Comparison of ENCODE assay signal across 1 cellular context in the genomic region with DNA sequence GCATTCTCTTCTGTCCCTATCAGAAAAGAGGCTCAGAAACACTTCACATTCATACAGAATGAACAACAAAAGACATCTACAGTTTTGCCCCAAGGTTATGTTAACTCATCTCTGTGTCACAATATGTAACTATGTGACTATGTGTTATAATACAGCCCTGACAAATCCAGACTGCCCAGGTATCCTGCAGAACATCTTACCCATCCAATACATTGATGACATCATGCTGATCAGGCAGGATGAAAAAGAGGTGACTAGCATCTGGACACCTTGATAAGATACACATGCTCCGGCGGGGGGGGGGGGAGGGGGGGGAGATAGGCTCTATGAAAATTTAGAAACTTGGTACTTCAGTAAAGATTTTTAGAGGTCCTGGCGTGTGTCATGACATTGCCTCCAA.
TF ChIP-seq lines count a peak whose summit lies in the region.

No MANE protein-coding gene starts in this region.

TF ChIP-seq in HEK293, 187 proteins besides CTCF, POLR2A, EP300 and RAD21 (continued from another document):
- TF ChIP-seq, protein P1, sequence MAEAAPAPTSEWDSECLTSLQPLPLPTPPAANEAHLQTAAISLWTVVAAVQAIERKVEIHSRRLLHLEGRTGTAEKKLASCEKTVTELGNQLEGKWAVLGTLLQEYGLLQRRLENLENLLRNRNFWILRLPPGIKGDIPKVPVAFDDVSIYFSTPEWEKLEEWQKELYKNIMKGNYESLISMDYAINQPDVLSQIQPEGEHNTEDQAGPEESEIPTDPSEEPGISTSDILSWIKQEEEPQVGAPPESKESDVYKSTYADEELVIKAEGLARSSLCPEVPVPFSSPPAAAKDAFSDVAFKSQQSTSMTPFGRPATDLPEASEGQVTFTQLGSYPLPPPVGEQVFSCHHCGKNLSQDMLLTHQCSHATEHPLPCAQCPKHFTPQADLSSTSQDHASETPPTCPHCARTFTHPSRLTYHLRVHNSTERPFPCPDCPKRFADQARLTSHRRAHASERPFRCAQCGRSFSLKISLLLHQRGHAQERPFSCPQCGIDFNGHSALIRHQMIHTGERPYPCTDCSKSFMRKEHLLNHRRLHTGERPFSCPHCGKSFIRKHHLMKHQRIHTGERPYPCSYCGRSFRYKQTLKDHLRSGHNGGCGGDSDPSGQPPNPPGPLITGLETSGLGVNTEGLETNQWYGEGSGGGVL (tag by site-specific recombination; IDR thresholded peaks at IDR 0.05) = no peak
